ENCODE assay signal across 8 cellular contexts in the genomic region with DNA sequence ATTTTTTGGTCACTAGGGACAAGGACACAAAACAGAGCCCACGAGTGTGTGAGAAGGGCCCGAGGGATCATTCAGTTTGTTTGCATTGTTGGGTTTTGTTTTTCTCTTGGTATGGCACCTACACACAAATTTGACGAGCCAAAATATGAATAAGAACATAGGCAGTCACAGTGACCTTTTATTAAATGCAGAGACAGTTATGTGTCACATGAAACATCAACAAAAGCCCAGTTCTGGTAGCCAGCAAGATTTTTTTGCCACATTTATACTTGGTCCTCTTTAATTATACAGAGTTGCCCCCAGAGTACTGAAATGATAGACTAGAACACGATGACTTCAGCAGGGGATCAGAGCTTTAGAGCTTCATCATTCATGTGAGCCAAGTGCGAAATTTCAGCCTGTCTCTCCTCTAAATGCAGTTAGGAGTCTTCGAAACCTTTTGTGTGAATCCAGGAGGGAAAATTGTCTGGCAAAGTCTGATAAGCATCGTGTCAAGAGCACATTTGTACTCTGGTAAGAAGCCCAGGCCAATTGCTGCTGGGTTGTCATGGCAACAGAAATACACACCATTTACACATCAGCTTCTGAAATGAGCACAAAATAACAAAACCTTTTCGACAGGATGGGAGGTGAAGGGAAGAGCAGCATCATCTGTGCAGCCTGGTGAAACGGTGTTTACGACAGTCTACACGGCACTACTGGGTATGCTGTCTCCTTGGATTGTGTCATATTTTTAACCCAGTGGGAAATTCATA.
A peak's percentile ranks its signal among the peaks of the same experiment; 100 is the strongest.
DNase-seq lines count a peak whose midpoint lies in the region; ATAC-seq and TF ChIP-seq lines count a peak whose summit lies in the region.

No MANE protein-coding gene starts in this region.

- CTCF ChIA-PET in activated CD4-positive, alpha-beta T cell treated with anti-CD3 and anti-CD28 coated beads, Interleukin-2, amount 10 ng/mL, durations not matched to agents 7 days and 5 days (lab: Charles Lee): interaction anchor here (1.4 to 2.4 kb wide), 5 partner anchors 12 to 81 kb away, joined by 5 to 8 read pairs (median 7); no protein-coding TSS in a partner anchor

- H3K9me3 Mint-ChIP-seq in activated T-cell treated with anti-CD3 and anti-CD28 coated beads, Interleukin-2, amount 50 U/mL, for 24 hours: no peaks in the 10 kb centered on the region
- H3K9me3 Mint-ChIP-seq in activated CD4-positive, alpha-beta T cell treated with anti-CD3 and anti-CD28 coated beads, Interleukin-2, amount 10 ng/mL, durations not matched to agents 7 days and 5 days: no peaks in the 10 kb centered on the region
- H3K9me3 Mint-ChIP-seq in stimulated activated naive CD8-positive, alpha-beta T cell treated with anti-CD3 and anti-CD28 coated beads, Interleukin-15, amount 100 ng/mL, for 72 hours: no peaks in the 10 kb centered on the region

- H3K27ac Mint-ChIP-seq in activated T-cell treated with anti-CD3 and anti-CD28 coated beads, Interleukin-2, amount 50 U/mL, for 24 hours: peak overlapping the region; percentile 93
- peak overlapping the region; percentile 20 for H3K27ac Mint-ChIP-seq in activated CD4-positive, alpha-beta T cell treated with anti-CD3 and anti-CD28 coated beads, Interleukin-2, amount 10 ng/mL, durations not matched to agents 7 days and 5 days
- H3K27ac Mint-ChIP-seq in stimulated activated naive CD8-positive, alpha-beta T cell treated with anti-CD3 and anti-CD28 coated beads, Interleukin-15, amount 100 ng/mL, for 72 hours: peak overlapping the region; percentile 87 to 88

- peak; percentile 85 for ATAC-seq in stimulated activated naive CD8-positive, alpha-beta T cell treated with anti-CD3 and anti-CD28 coated beads, Interleukin-15, amount 100 ng/mL, for 72 hours
- ATAC-seq in HG02852 (IDR thresholded peaks at IDR 0.05; ENCODE audit: unreplicated experiment): no peak

- H3K4me1 Mint-ChIP-seq in activated T-cell treated with anti-CD3 and anti-CD28 coated beads, Interleukin-2, amount 50 U/mL, for 24 hours (ENCODE audit: low read depth): peaks cover 69% of the 10 kb centered on the region
- H3K4me1 Mint-ChIP-seq in activated CD4-positive, alpha-beta T cell treated with anti-CD3 and anti-CD28 coated beads, Interleukin-2, amount 10 ng/mL, durations not matched to agents 7 days and 5 days: peaks cover 51% of the 10 kb centered on the region
- peaks cover 64% of the 10 kb centered on the region for H3K4me1 Mint-ChIP-seq in stimulated activated naive CD8-positive, alpha-beta T cell treated with anti-CD3 and anti-CD28 coated beads, Interleukin-15, amount 100 ng/mL, for 72 hours

- no peaks in the 10 kb centered on the region for H3K27me3 Mint-ChIP-seq in activated T-cell treated with anti-CD3 and anti-CD28 coated beads, Interleukin-2, amount 50 U/mL, for 24 hours
- H3K27me3 Mint-ChIP-seq in activated CD4-positive, alpha-beta T cell treated with anti-CD3 and anti-CD28 coated beads, Interleukin-2, amount 10 ng/mL, durations not matched to agents 7 days and 5 days: no peaks in the 10 kb centered on the region
- H3K27me3 Mint-ChIP-seq in stimulated activated naive CD8-positive, alpha-beta T cell treated with anti-CD3 and anti-CD28 coated beads, Interleukin-15, amount 100 ng/mL, for 72 hours: no peaks in the 10 kb centered on the region

- in situ Hi-C loops in GM13977 (cut with MboI; ENCODE audit: low pct_unique_long_range_greater_than_20kb, low sequenced_read_pairs, unreplicated experiment): loop anchor here (10.0 to 25.0 kb wide), 2 partner anchors 160 to 303 kb away; partner anchors contain the start of gene C6orf62

- H3K36me3 Mint-ChIP-seq in activated T-cell treated with anti-CD3 and anti-CD28 coated beads, Interleukin-2, amount 50 U/mL, for 24 hours (ENCODE audit: low read depth): no peaks in the 10 kb centered on the region
- H3K36me3 Mint-ChIP-seq in activated CD4-positive, alpha-beta T cell treated with anti-CD3 and anti-CD28 coated beads, Interleukin-2, amount 10 ng/mL, durations not matched to agents 7 days and 5 days (ENCODE audit: low read depth): peaks cover 16% of the 10 kb centered on the region

- peak overlapping the region; percentile 53 for H3K4me3 Mint-ChIP-seq in activated T-cell treated with anti-CD3 and anti-CD28 coated beads, Interleukin-2, amount 50 U/mL, for 24 hours
- no peak overlapping the region for H3K4me3 Mint-ChIP-seq in activated CD4-positive, alpha-beta T cell treated with anti-CD3 and anti-CD28 coated beads, Interleukin-2, amount 10 ng/mL, durations not matched to agents 7 days and 5 days
- H3K4me3 Mint-ChIP-seq in stimulated activated naive CD8-positive, alpha-beta T cell treated with anti-CD3 and anti-CD28 coated beads, Interleukin-15, amount 100 ng/mL, for 72 hours: peak overlapping the region; percentile 51 to 52

- POLR2A ChIA-PET in activated CD4-positive, alpha-beta T cell treated with anti-CD3 and anti-CD28 coated beads, Interleukin-2, amount 10 ng/mL, durations not matched to agents 7 days and 5 days (lab: Charles Lee): no interaction called here

- DNase-seq in activated T-cell treated with anti-CD3 and anti-CD28 coated beads, Interleukin-2, amount 50 U/mL, for 24 hours: peak; percentile 36
- DNase-seq in activated T-cell treated with anti-CD3 and anti-CD28 coated beads for 4 hours: no peak
- DNase-seq in activated CD4-positive, alpha-beta T cell treated with anti-CD3 and anti-CD28 coated beads, Interleukin-2, amount 10 ng/mL, durations not matched to agents 7 days and 5 days: peak; percentile 57
- peak; percentile 17 for DNase-seq in glomerular visceral epithelial cell (ENCODE audit: extremely low spot score)
- peak in 1 of 2 donors; percentile 48 for DNase-seq in stimulated activated naive CD8-positive, alpha-beta T cell treated with anti-CD3 and anti-CD28 coated beads, Interleukin-15, amount 100 ng/mL, for 72 hours
- no peak for DNase-seq in GM13977 (ENCODE audit: low spot score)
- DNase-seq in cortex of kidney (lab: John Stamatoyannopoulos, UW): no peak

- TF ChIP-seq CTCF in GM13977 (IDR thresholded peaks at IDR 0.05; ENCODE audit: extremely low read depth, insufficient read depth, missing control alignments): no peak

Comparison
In these comparisons a context has a peak if more than half of its experiments do, and no peak if none do; other contexts are left out.
1. DNase-seq: peak in activated T-cell treated with anti-CD3 and anti-CD28 coated beads, Interleukin-2, amount 50 U/mL, for 24 hours (single experiment), activated CD4-positive, alpha-beta T cell treated with anti-CD3 and anti-CD28 coated beads, Interleukin-2, amount 10 ng/mL, durations not matched to agents 7 days and 5 days (single experiment) and glomerular visceral epithelial cell (single experiment); none in activated T-cell treated with anti-CD3 and anti-CD28 coated beads for 4 hours (single experiment), GM13977 (single experiment) and cortex of kidney (single experiment).
2. H3K27ac Mint-ChIP-seq: peak in every context shown above with its lines; median percentile 93 in activated T-cell treated with anti-CD3 and anti-CD28 coated beads, Interleukin-2, amount 50 U/mL, for 24 hours; 88 in stimulated activated naive CD8-positive, alpha-beta T cell treated with anti-CD3 and anti-CD28 coated beads, Interleukin-15, amount 100 ng/mL, for 72 hours; 20 in activated CD4-positive, alpha-beta T cell treated with anti-CD3 and anti-CD28 coated beads, Interleukin-2, amount 10 ng/mL, durations not matched to agents 7 days and 5 days.